8 cellular contexts compared by ENCODE assay signal in the genomic region with DNA sequence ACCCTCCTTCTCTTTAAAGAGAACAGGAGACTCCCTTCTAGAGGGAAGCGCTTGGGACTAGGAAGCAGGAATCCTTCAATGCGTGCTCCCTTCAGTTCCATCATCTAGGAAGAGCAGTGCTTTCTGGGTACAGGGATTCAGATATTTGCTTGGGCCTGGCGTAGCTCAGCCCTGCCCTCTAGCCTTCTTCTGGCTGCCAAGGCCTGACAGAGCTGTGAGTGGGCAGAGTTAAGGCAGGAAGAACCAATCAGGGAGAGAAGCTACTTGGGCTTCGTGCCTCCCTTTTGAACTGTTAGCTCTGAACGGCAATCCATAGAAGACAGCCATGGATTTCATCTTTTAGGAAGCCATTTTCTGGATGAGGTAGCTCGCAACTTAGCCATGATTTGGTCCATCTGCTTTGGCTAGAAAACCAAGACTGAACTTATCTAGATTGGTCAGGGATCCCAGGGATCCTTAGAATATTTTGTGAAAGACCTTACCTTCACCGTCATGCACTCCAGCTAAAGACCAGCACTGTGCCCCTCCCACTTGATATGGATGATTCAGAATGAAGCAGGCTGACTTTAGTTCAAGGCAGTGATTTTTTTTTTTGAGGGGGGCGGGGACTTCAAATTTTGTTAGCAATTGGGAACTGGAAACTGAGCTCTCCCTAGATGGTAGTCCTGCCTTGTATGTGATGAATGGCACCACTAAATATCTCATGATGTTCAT. TPM values are rescaled to one million over a fixed set of nuclear protein-coding genes. Genes with fewer than 3 reads are reported as not detected.
DNase-seq lines count a peak whose midpoint lies in the region; ATAC-seq lines count a peak whose summit lies in the region.
"Had no signal": no experiment of that assay in that cellular context is flagged by ENCODE, and none has a peak within 500 bp of the region (broad histone marks: within the 10 kb centered on the region; RNA-seq: fewer than 3 reads in every experiment).

No MANE protein-coding gene starts in this region.

- H3K9me3 Mint-ChIP-seq in naive thymus-derived CD4-positive, alpha-beta T cell = no peaks in the 10 kb centered on the region

- H3K4me1 ChIP-seq in naive thymus-derived CD4-positive, alpha-beta T cell (ENCODE audit: control insufficient read depth in 2 of 2, insufficient read depth in 2 of 2, low read length in 2 of 2) = peaks cover 4 to 13% of the 10 kb centered on the region in 2 donors

- no peak for ATAC-seq in naive thymus-derived CD4-positive, alpha-beta T cell
- ATAC-seq: body of pancreas had no signal

- H3K36me3 ChIP-seq in naive thymus-derived CD4-positive, alpha-beta T cell (ENCODE audit: control insufficient read depth in 2 of 3, insufficient read depth in 3 of 3, low read length in 3 of 3) = peaks cover 0 to 14% (median 0%) of the 10 kb centered on the region in 3 experiments

- H3K36me3 Mint-ChIP-seq in naive thymus-derived CD4-positive, alpha-beta T cell = peaks cover 0 to 5% (median 0%) of the 10 kb centered on the region in 5 donors

- H3K27ac ChIP-seq in naive thymus-derived CD4-positive, alpha-beta T cell (ENCODE audit: low read depth, low read length) = no peak overlapping the region
- H3K27ac ChIP-seq: body of pancreas had no signal

- peak overlapping the region in 8 of 9 donors; percentile 1 to 84 (median 52) for H3K27ac Mint-ChIP-seq in naive thymus-derived CD4-positive, alpha-beta T cell

- H3K9me3 ChIP-seq in naive thymus-derived CD4-positive, alpha-beta T cell (ENCODE audit: control insufficient read depth in 2 of 3, low read length in 3 of 3) = no peaks in the 10 kb centered on the region
- H3K9me3 ChIP-seq: body of pancreas had no signal

- intact Hi-C loops in naive thymus-derived CD4-positive, alpha-beta T cell (cut with micrococcal nuclease) = no loop called here

- CTCF ChIA-PET in naive thymus-derived CD4-positive, alpha-beta T cell (lab: Charles Lee) = interaction anchor here (0.8 to 2.1 kb wide), 4 partner anchors 8 to 306 kb away, joined by 3 to 9 read pairs (median 4); no protein-coding TSS in a partner anchor

- H3K27me3 Mint-ChIP-seq in naive thymus-derived CD4-positive, alpha-beta T cell = peaks cover 0 to 4% (median 0%) of the 10 kb centered on the region in 5 donors

- H3K4me1 Mint-ChIP-seq in naive thymus-derived CD4-positive, alpha-beta T cell = peaks cover 18 to 64% (median 53%) of the 10 kb centered on the region in 7 donors

- peak overlapping the region in 3 of 10 donors; percentile 6 to 16 (median 8) for H3K4me3 Mint-ChIP-seq in naive thymus-derived CD4-positive, alpha-beta T cell

- DNase-seq in DMS114 treated with DMSO at 0.1 percent for 48 hours (lab: John Stamatoyannopoulos, UW; ENCODE audit: unreplicated experiment) = peak; percentile 8
- DNase-seq in LHCN-M2 (ENCODE audit: low read depth) = peak; percentile 41
- peak; percentile 34 for DNase-seq in dermis blood vessel endothelial cell
- DNase-seq in naive thymus-derived CD4-positive, alpha-beta T cell = no peak
- no peak for DNase-seq in NCI-H2029 treated with DMSO at 0.1 percent for 48 hours (lab: John Stamatoyannopoulos, UW)
- no peak for DNase-seq in D341Med (ENCODE audit: low spot score)
- no peak for DNase-seq in NCI-H146 treated with DMSO at 0.1 percent for 48 hours (lab: John Stamatoyannopoulos, UW; ENCODE audit: unreplicated experiment)
- DNase-seq: body of pancreas had no signal

- no peaks in the 10 kb centered on the region for H3K27me3 ChIP-seq in naive thymus-derived CD4-positive, alpha-beta T cell (ENCODE audit: control insufficient read depth in 2 of 2, insufficient read depth in 2 of 2, low read length in 2 of 2)

- no peak overlapping the region for H3K4me3 ChIP-seq in naive thymus-derived CD4-positive, alpha-beta T cell (ENCODE audit: low read length)
- H3K4me3 ChIP-seq: body of pancreas had no signal

- POLR2A ChIA-PET in naive thymus-derived CD4-positive, alpha-beta T cell (lab: Charles Lee) = interaction anchor here (0.6 to 1.7 kb wide), 4 partner anchors 12 to 1271 kb away, joined by 3 to 5 read pairs (median 3); no protein-coding TSS in a partner anchor

RNA-seq across cellular contexts. Expression of gene CORO6, which starts 2.5 kb away (rescaled TPM):
- total RNA-seq in LHCN-M2 (2014; rRNA removed) (22.1 and 41.6 TPM in 2 replicates), dermis blood vessel endothelial cell (1.6 and 3.9 TPM in 2 replicates)
- polyA plus RNA-seq in LHCN-M2 (2012) = 19.9 TPM
- 1 to 10 TPM; 1.4 to 3.1 (median 1.7) TPM for total RNA-seq in naive thymus-derived CD4-positive, alpha-beta T cell
- under 1 TPM; 0.15 to 0.35 TPM for polyA plus RNA-seq in naive thymus-derived CD4-positive, alpha-beta T cell

RNA-seq across cellular contexts. Expression of gene ANKRD13B, which starts 32.3 kb away (rescaled TPM):
- total RNA-seq in LHCN-M2 (2014; rRNA removed) (7.8 and 16.2 TPM in 2 replicates), dermis blood vessel endothelial cell (7.7 and 13.9 TPM in 2 replicates)
- 4.0 TPM for polyA plus RNA-seq in LHCN-M2 (2012)
- 1 to 10 TPM in 3 of 5 experiments, under 1 TPM in 2; 0.70 to 9.8 (median 1.5) TPM for total RNA-seq in naive thymus-derived CD4-positive, alpha-beta T cell
- polyA plus RNA-seq in naive thymus-derived CD4-positive, alpha-beta T cell = under 1 TPM in 1 of 2 donors, not detected in 1; 0.51 TPM

RNA-seq across cellular contexts. Expression of gene GIT1, which starts 35.7 kb away (rescaled TPM):
- total RNA-seq in LHCN-M2 (2014; rRNA removed) (32.5 and 36.0 TPM in 2 replicates), dermis blood vessel endothelial cell (40.7 and 87.2 TPM in 2 replicates)
- polyA plus RNA-seq in LHCN-M2 (2012) = 25.1 TPM
- total RNA-seq in naive thymus-derived CD4-positive, alpha-beta T cell = 10 to 100 TPM; 42.5 to 76.3 (median 62.4) TPM
- polyA plus RNA-seq in naive thymus-derived CD4-positive, alpha-beta T cell = 10 to 100 TPM in 1 of 2 donors, 1 to 10 TPM in 1; 6.8 to 20.0 TPM

RNA-seq across cellular contexts. Expression of gene TP53I13, which starts 56.7 kb away (rescaled TPM):
- 61.2 and 67.8 TPM in 2 replicates for total RNA-seq in LHCN-M2 (2014; rRNA removed)
- polyA plus RNA-seq in LHCN-M2 (2012) = 32.9 TPM
- 34.5 and 52.2 TPM in 2 replicates for total RNA-seq in dermis blood vessel endothelial cell
- total RNA-seq in naive thymus-derived CD4-positive, alpha-beta T cell = 10 to 100 TPM; 61.6 to 87.5 (median 62.8) TPM
- 10 to 100 TPM; 19.3 to 26.8 TPM for polyA plus RNA-seq in naive thymus-derived CD4-positive, alpha-beta T cell

RNA-seq across cellular contexts. Expression of gene ABHD15, which starts 58.4 kb away (rescaled TPM):
- 8.4 and 8.5 TPM in 2 replicates for total RNA-seq in LHCN-M2 (2014; rRNA removed)
- polyA plus RNA-seq in LHCN-M2 (2012) = 3.2 TPM
- total RNA-seq in dermis blood vessel endothelial cell = 8.1 and 8.8 TPM in 2 replicates
- total RNA-seq in naive thymus-derived CD4-positive, alpha-beta T cell = 10 to 100 TPM in 2 of 5 experiments, 1 to 10 TPM in 3; 8.6 to 17.6 (median 10.0) TPM
- 1 to 10 TPM; 3.1 to 5.3 TPM for polyA plus RNA-seq in naive thymus-derived CD4-positive, alpha-beta T cell

Comparison
In these comparisons a context has a peak if more than half of its experiments do, and no peak if none do; other contexts are left out.
1. DNase-seq: peak in DMS114 treated with DMSO at 0.1 percent for 48 hours (single experiment), LHCN-M2 (single experiment) and dermis blood vessel endothelial cell (single experiment); none in naive thymus-derived CD4-positive, alpha-beta T cell (0 of 9), NCI-H2029 treated with DMSO at 0.1 percent for 48 hours (single experiment), D341Med (single experiment) and NCI-H146 treated with DMSO at 0.1 percent for 48 hours (single experiment).